8 cellular contexts compared by ENCODE assay signal in the genomic region with DNA sequence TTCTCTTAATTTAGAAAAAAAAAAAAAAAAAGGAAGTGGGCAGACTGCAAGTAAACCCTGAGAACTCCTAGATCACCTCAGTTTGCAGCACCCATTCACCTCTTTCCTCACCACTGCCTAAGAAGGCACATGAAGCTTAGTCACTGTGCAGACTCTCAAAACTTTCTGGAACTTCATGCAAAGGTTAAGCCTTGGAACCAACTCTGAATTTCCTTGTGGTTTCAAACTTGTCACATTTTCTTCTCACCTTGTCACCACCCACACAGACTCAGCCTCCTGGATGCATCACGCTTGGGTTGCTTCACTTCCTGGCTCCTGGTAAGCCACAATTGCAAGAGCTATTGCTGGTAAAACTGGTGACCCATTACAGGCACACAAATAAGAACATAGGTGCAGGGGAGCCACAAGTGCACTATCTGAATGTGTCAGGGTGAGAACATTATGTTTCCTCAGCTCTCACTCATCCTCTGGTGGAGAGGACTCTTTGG. TPM values are rescaled to one million over a fixed set of nuclear protein-coding genes. Genes with fewer than 3 reads are reported as not detected.
A peak's percentile ranks its signal among the peaks of the same experiment; 100 is the strongest.
DNase-seq lines count a peak whose midpoint lies in the region; ATAC-seq and TF ChIP-seq lines count a peak whose summit lies in the region.

No MANE protein-coding gene starts in this region.

- H3K36me3 ChIP-seq in gastroesophageal sphincter = no peaks in the 10 kb centered on the region

- H3K4me3 Mint-ChIP-seq in IgD-negative memory B cell = peak overlapping the region in 3 of 4 donors; percentile 6 to 87 (median 86)

- peak overlapping the region in 2 of 4 donors; percentile 26 to 46 for H3K27ac ChIP-seq in gastroesophageal sphincter

- TF ChIP-seq EP300 in gastroesophageal sphincter (IDR thresholded peaks at IDR 0.05) = no peak

- TF ChIP-seq CTCF in gastroesophageal sphincter (IDR thresholded peaks at IDR 0.05) = no peak

- WGBS in gastroesophageal sphincter (ENCODE audit: low coverage in 1 of 2), 2 donors = 50% methylated on average over 1 of the region's 1 CpG; no CpG with 5 or more reads in 1 of the 2 donors

- H3K27me3 Mint-ChIP-seq in IgD-negative memory B cell = peaks cover 8% of the 10 kb centered on the region

- peaks cover 0 to 13% (median 0%) of the 10 kb centered on the region in 3 donors for H3K9me3 ChIP-seq in gastroesophageal sphincter

- in situ Hi-C loops in Caki2 (cut with HindIII; ENCODE audit: low pct_unique_long_range_greater_than_20kb, low sequenced_read_pairs) = no loop called here

- H3K4me1 Mint-ChIP-seq in IgD-negative memory B cell = peaks cover 11 to 13% (median 12%) of the 10 kb centered on the region in 3 donors

- ATAC-seq in GM21528 (IDR thresholded peaks at IDR 0.05; ENCODE audit: low FRiP score, unreplicated experiment) (peak; percentile 76), gastroesophageal sphincter (peak; percentile 80)

- peaks cover 2% of the 10 kb centered on the region for H3K36me3 Mint-ChIP-seq in IgD-negative memory B cell

- DNase-seq in Caki2 (ENCODE audit: low read depth) (peak; percentile 97), SHP77 treated with DMSO at 0.1 percent for 48 hours (lab: John Stamatoyannopoulos, UW) (no peak), NCI-H2029 treated with DMSO at 0.1 percent for 48 hours (lab: John Stamatoyannopoulos, UW) (no peak)
- peak; percentile 80 to 87 for DNase-seq in activated CD4-positive, alpha-beta T cell treated with anti-CD3 and anti-CD28 coated beads, Interleukin-2, amount 50 U/mL, for 48 hours
- peak; percentile 81 to 83 for DNase-seq in stimulated activated CD8-positive, alpha-beta memory T cell treated with anti-CD3 and anti-CD28 coated beads, Interleukin-15, amount 100 ng/mL, for 48 hours (ENCODE audit: low read depth in 2 of 2)

- H3K27me3 ChIP-seq in gastroesophageal sphincter = no peaks in the 10 kb centered on the region

- H3K27ac Mint-ChIP-seq in IgD-negative memory B cell = peak overlapping the region in 1 of 3 donors; percentile 5

- H3K4me3 ChIP-seq in gastroesophageal sphincter = no peak overlapping the region

- peaks cover 0 to 3% (median 0%) of the 10 kb centered on the region in 3 donors for H3K9me3 Mint-ChIP-seq in IgD-negative memory B cell

- no peak for TF ChIP-seq POLR2A in gastroesophageal sphincter (IDR thresholded peaks at IDR 0.05)

- peaks cover 0 to 6% (median 0%) of the 10 kb centered on the region in 3 donors for H3K4me1 ChIP-seq in gastroesophageal sphincter

RNA-seq across cellular contexts. Expression of a gene that starts 15.0 kb away (rescaled TPM):
- total RNA-seq in Caki2 (2014; rRNA removed; shearing (Covaris generic); ENCODE audit: low replicate concordance) = 29.4 and 171 TPM in 2 replicates
- 2.3 TPM for polyA plus RNA-seq in IgD-negative memory B cell
- total RNA-seq in gastroesophageal sphincter = 100 to 1,000 TPM in 1 of 4 donors, 10 to 100 TPM in 3; 37.8 to 103 (median 57.5) TPM

RNA-seq across cellular contexts. Expression of a gene that starts 29.9 kb away (rescaled TPM):
- total RNA-seq in Caki2 (2014; rRNA removed; shearing (Covaris generic); ENCODE audit: low replicate concordance) = not detected in 2 replicates
- not detected for polyA plus RNA-seq in IgD-negative memory B cell
- not detected for total RNA-seq in gastroesophageal sphincter

Comparison
In these comparisons a context has a peak if more than half of its experiments do, and no peak if none do; other contexts are left out.
1. DNase-seq: peak in Caki2 (single experiment), activated CD4-positive, alpha-beta T cell treated with anti-CD3 and anti-CD28 coated beads, Interleukin-2, amount 50 U/mL, for 48 hours (2 of 2) and stimulated activated CD8-positive, alpha-beta memory T cell treated with anti-CD3 and anti-CD28 coated beads, Interleukin-15, amount 100 ng/mL, for 48 hours (2 of 2); none in SHP77 treated with DMSO at 0.1 percent for 48 hours (single experiment) and NCI-H2029 treated with DMSO at 0.1 percent for 48 hours (single experiment).